ENCODE assay signal across 8 cellular contexts in the genomic region with DNA sequence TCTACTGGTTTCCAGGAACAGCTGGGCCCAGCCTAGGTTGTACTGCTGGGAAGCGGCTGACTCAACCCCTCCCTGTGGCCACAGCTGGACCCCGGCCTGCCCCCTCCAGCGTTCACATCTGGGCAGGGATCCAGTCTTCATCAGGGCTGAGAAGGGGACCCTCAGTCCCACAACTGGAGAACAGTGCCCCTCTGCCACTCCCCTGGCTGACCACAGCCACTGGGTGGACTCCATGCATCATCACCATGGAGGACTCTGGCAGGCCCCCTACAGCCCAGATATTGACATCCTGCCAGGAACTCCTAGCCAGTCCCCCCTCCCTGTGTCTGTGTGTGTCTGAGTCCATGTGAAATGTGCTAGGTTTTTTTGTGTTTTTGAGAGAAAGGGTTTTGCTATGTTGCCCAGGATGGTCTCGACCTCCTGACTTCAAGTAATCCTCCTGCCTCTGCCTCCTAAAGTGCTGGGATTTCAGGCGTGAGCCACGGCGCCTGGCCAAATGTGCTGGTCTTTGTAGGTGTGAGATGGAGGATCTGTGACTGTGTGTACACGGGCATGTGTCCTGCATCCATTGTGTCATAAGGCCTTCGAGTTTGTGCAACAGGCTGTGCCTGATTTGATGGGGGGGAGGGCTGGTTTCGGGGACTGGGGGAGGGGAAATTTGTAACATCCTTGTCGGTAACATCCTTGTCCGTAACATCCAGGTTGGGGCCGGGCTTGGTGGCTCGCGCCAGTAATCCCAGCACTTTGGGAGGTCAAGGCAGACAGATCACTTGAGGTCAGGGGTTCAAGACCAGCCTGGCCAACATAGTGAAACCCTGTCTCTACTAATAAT. TPM values are rescaled to one million over a fixed set of nuclear protein-coding genes. Genes with fewer than 3 reads are reported as not detected.
DNase-seq lines count a peak whose midpoint lies in the region; ATAC-seq and TF ChIP-seq lines count a peak whose summit lies in the region.

No MANE protein-coding gene starts in this region.

- no peaks in the 10 kb centered on the region for H3K27me3 ChIP-seq in Panc1 (ENCODE audit: control insufficient read depth, insufficient read depth, low read length)
- H3K27me3 ChIP-seq in mesenchymal stem cell (ENCODE audit: control insufficient read depth in 1 of 2, insufficient read depth in 1 of 2, low read length in 2 of 2) = no peaks in the 10 kb centered on the region

- H3K36me3 Mint-ChIP-seq in activated naive CD4-positive, alpha-beta T cell treated with anti-CD3 and anti-CD28 coated beads, Interleukin-2, amount 50 U/mL, for 24 hours = no peaks in the 10 kb centered on the region

- intact Hi-C loops in Panc1 (cut with micrococcal nuclease; ENCODE audit: unreplicated experiment) = no loop called here

- no peaks in the 10 kb centered on the region for H3K27me3 Mint-ChIP-seq in activated naive CD4-positive, alpha-beta T cell treated with anti-CD3 and anti-CD28 coated beads, Interleukin-2, amount 50 U/mL, for 24 hours

- ATAC-seq in Panc1 (no peak), HG02588 (IDR thresholded peaks at IDR 0.05; ENCODE audit: unreplicated experiment) (no peak)

- H2BK5ac ChIP-seq in mesenchymal stem cell (ENCODE audit: low read depth, low read length, poor library complexity, severe bottlenecking) = peak overlapping the region; percentile 85

- peak overlapping the region; percentile 87 for H3K27ac ChIP-seq in Panc1 (ENCODE audit: low read length)
- peak overlapping the region; percentile 90 for H3K27ac ChIP-seq in cingulate gyrus (ENCODE audit: low read depth, low read length)
- peak overlapping the region; percentile 91 for H3K27ac ChIP-seq in mesenchymal stem cell (ENCODE audit: low read length, poor library complexity, severe bottlenecking)

- H3K9me3 ChIP-seq in Panc1 (ENCODE audit: control insufficient read depth, insufficient read depth, low read depth, low read length) (no peaks in the 10 kb centered on the region), mesenchymal stem cell (ENCODE audit: control insufficient read depth, low read length) (no peaks in the 10 kb centered on the region)

- H3K4me1 Mint-ChIP-seq in activated naive CD4-positive, alpha-beta T cell treated with anti-CD3 and anti-CD28 coated beads, Interleukin-2, amount 50 U/mL, for 24 hours = peaks cover 34% of the 10 kb centered on the region

- H3K14ac ChIP-seq in mesenchymal stem cell (ENCODE audit: low read length in 2 of 2) = peak overlapping the region in 1 of 2 experiments; percentile 53

- POLR2A ChIA-PET in Panc1 (lab: Charles Lee) = interaction anchor here (1.2 to 2.7 kb wide), 2 partner anchors 10 to 13 kb away, joined by 3 to 16 read pairs; a partner anchor contains a TSS

- in situ Hi-C loops in Panc1 (cut with HindIII; ENCODE audit: low pct_unique_long_range_greater_than_20kb, low sequenced_read_pairs) = no loop called here

- peak overlapping the region; percentile 91 for H3K4me2 ChIP-seq in mesenchymal stem cell (ENCODE audit: low read length, poor library complexity, severe bottlenecking)

- H3K4me1 ChIP-seq in Panc1 (ENCODE audit: control insufficient read depth, insufficient read depth, low read length) (peaks cover 24% of the 10 kb centered on the region), mesenchymal stem cell (ENCODE audit: control insufficient read depth, insufficient read depth, low read depth, low read length) (peaks cover 44% of the 10 kb centered on the region)

- peak overlapping the region; percentile 97 for H4K91ac ChIP-seq in mesenchymal stem cell (ENCODE audit: low read length)

- H4K8ac ChIP-seq in mesenchymal stem cell (ENCODE audit: low read length) = peak overlapping the region; percentile 97

- BruUV-seq in Panc1 (replicated peaks; lab: Mats Ljungman, UMichigan) = no TSS peak

- H3K4ac ChIP-seq in mesenchymal stem cell (ENCODE audit: low read depth in 1 of 2, low read length in 2 of 2) = peak overlapping the region; percentile 85

- peak overlapping the region; percentile 93 for H3K9ac ChIP-seq in mesenchymal stem cell (ENCODE audit: low read length)

- H3K4me3 ChIP-seq in Panc1 (ENCODE audit: low read depth in 2 of 2, low read length in 2 of 2) = peak overlapping the region; percentile 53 to 81; a peak in 3 of 4 replicates
- peak overlapping the region in 1 of 2 experiments; percentile 83 for H3K4me3 ChIP-seq in mesenchymal stem cell (ENCODE audit: insufficient read depth in 1 of 2, low read depth in 1 of 2, low read length in 2 of 2)

- H2AFZ ChIP-seq in mesenchymal stem cell (ENCODE audit: low read depth, low read length) = no peak overlapping the region

- peak overlapping the region; percentile 93 to 96 for H2BK12ac ChIP-seq in mesenchymal stem cell (ENCODE audit: low read length in 2 of 2)

- CTCF ChIA-PET in Panc1 (lab: Charles Lee) = no interaction called here

- H3K4me3 Mint-ChIP-seq in activated naive CD4-positive, alpha-beta T cell treated with anti-CD3 and anti-CD28 coated beads, Interleukin-2, amount 50 U/mL, for 24 hours = peak overlapping the region; percentile 21

- peak overlapping the region; percentile 75 for H2BK15ac ChIP-seq in mesenchymal stem cell (ENCODE audit: low read depth, poor library complexity, severe bottlenecking)

- H2BK120ac ChIP-seq in mesenchymal stem cell (ENCODE audit: low read depth, low read length) = peak overlapping the region; percentile 87

- H2AK5ac ChIP-seq in mesenchymal stem cell (ENCODE audit: low read length, severe bottlenecking) = peak overlapping the region; percentile 78

- DNase-seq in activated naive CD4-positive, alpha-beta T cell (lab: John Stamatoyannopoulos, UW) = no peak
- DNase-seq in Panc1 (ENCODE audit: low read depth, low spot score) = no peak
- DNase-seq in mesenchymal stem cell = peak; percentile 93
- DNase-seq in ureter (ENCODE audit: low spot score) = peak; percentile 73
- DNase-seq in SIG-M5 treated with dmso at 0.1 percent for 504 hours (lab: John Stamatoyannopoulos, UW; ENCODE audit: unreplicated experiment) = no peak

- H3K27ac Mint-ChIP-seq in activated naive CD4-positive, alpha-beta T cell treated with anti-CD3 and anti-CD28 coated beads, Interleukin-2, amount 50 U/mL, for 24 hours = peak overlapping the region; percentile 46

- 61% methylated on average over 11 of the region's 15 CpGs for WGBS in mesenchymal stem cell

- peak overlapping the region in 1 of 2 experiments; percentile 34 for H3K23ac ChIP-seq in mesenchymal stem cell (ENCODE audit: low read length in 2 of 2)

- no peaks in the 10 kb centered on the region for H3K9me3 Mint-ChIP-seq in activated naive CD4-positive, alpha-beta T cell treated with anti-CD3 and anti-CD28 coated beads, Interleukin-2, amount 50 U/mL, for 24 hours

- no peak for TF ChIP-seq CTCF in Panc1 (IDR thresholded peaks at IDR 0.05)

- H3K36me3 ChIP-seq in Panc1 (ENCODE audit: control insufficient read depth, insufficient read depth, low read length) (no peaks in the 10 kb centered on the region), mesenchymal stem cell (ENCODE audit: control insufficient read depth in 1 of 2, insufficient read depth in 2 of 2, low read depth in 1 of 2, low read length in 2 of 2) (peaks cover 2 to 4% of the 10 kb centered on the region in 2 experiments)

- peak overlapping the region; percentile 88 to 95 for H3K18ac ChIP-seq in mesenchymal stem cell (ENCODE audit: low read depth in 1 of 2, low read length in 2 of 2)

- H3K79me1 ChIP-seq in mesenchymal stem cell (replicated peaks; ENCODE audit: low read length, poor library complexity, severe bottlenecking) = peaks cover 9% of the 10 kb centered on the region

RNA-seq across cellular contexts. Expression of a gene that starts 4.0 kb away (rescaled TPM):
- total RNA-seq in Panc1 (2021; ENCODE audit: unreplicated experiment) (14.3 TPM), ureter (79.0 TPM)
- polyA plus RNA-seq in Panc1 (2012; ENCODE audit: insufficient read length) = 27.7 TPM
- 10.8 TPM for polyA plus RNA-seq in mesenchymal stem cell (2013, experiment 1 of 2)
- 10.4 TPM for polyA plus RNA-seq in mesenchymal stem cell (2013, experiment 2 of 2)

RNA-seq across cellular contexts. Expression of a gene that starts 11.9 kb away (rescaled TPM):
- total RNA-seq in Panc1 (2021; ENCODE audit: unreplicated experiment) (49.7 TPM), ureter (191 TPM)
- polyA plus RNA-seq in Panc1 (2012; ENCODE audit: insufficient read length) = 73.3 TPM
- polyA plus RNA-seq in mesenchymal stem cell (2013, experiment 1 of 2) = 273 TPM
- 264 TPM for polyA plus RNA-seq in mesenchymal stem cell (2013, experiment 2 of 2)

RNA-seq across cellular contexts. Expression of a gene that starts 22.2 kb away (rescaled TPM):
- total RNA-seq in Panc1 (2021; ENCODE audit: unreplicated experiment) = 61.0 TPM
- 149 TPM for polyA plus RNA-seq in Panc1 (2012; ENCODE audit: insufficient read length)
- 139 TPM for polyA plus RNA-seq in mesenchymal stem cell (2013, experiment 1 of 2)
- 142 TPM for polyA plus RNA-seq in mesenchymal stem cell (2013, experiment 2 of 2)
- total RNA-seq in ureter = 196 TPM

RNA-seq across cellular contexts. Expression of a gene that starts 22.5 kb away (rescaled TPM):
- total RNA-seq in Panc1 (2021; ENCODE audit: unreplicated experiment) (24.8 TPM), ureter (4.4 TPM)
- 8.8 TPM for polyA plus RNA-seq in Panc1 (2012; ENCODE audit: insufficient read length)
- polyA plus RNA-seq in mesenchymal stem cell (2013, experiment 1 of 2) = 4.3 TPM
- 4.1 TPM for polyA plus RNA-seq in mesenchymal stem cell (2013, experiment 2 of 2)

RNA-seq across cellular contexts. Expression of a gene that starts 27.0 kb away (rescaled TPM):
- total RNA-seq in Panc1 (2021; ENCODE audit: unreplicated experiment) (44.9 TPM), ureter (8.8 TPM)
- 67.1 TPM for polyA plus RNA-seq in Panc1 (2012; ENCODE audit: insufficient read length)
- polyA plus RNA-seq in mesenchymal stem cell (2013, experiment 1 of 2) = 2.8 TPM
- polyA plus RNA-seq in mesenchymal stem cell (2013, experiment 2 of 2) = 2.9 TPM

Comparison
In these comparisons a context has a peak if more than half of its experiments do, and no peak if none do; other contexts are left out.
1. DNase-seq: peak in mesenchymal stem cell (single experiment) and ureter (single experiment); none in activated naive CD4-positive, alpha-beta T cell (0 of 4), Panc1 (single experiment) and SIG-M5 treated with dmso at 0.1 percent for 504 hours (single experiment).
2. Peak in every context shown above with its lines, with median percentiles within 50 percentile points of each other: H3K27ac ChIP-seq.